ENCODE assay signal across 19 cellular contexts in the genomic region with DNA sequence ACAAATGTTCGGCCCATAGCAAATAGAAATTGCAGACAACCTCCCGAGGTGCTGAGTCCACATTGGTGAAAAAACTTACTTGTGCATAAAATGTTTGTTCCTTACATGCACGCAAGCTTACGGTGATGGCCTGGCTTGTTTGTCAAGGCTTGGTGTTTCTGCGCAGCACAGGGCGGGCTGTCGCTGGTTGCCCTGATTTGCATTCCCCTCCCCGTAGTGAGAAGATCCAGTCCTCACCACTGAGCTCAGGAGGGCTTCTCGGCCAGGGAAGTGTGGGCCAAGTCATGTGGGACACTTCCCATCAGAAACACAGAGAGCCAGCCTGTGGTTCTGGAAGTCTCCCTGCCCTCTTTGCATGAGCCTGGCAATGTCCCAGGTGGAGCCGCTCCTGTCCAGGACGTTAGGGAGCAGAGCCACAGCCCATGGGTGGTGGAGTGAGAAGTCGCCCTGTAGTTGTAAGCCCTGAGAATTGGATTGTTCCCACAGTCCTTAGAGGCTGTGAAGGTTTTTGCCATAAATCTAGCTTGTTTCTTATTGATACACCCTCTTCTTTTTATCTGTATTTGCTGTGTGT.
"Had no signal": no experiment of that assay in that cellular context is flagged by ENCODE, and none has a peak within 500 bp of the region (broad histone marks: within the 10 kb centered on the region; RNA-seq: fewer than 3 reads in every experiment).

No MANE protein-coding gene starts in this region.

- H3K27ac ChIP-seq: colonic mucosa, left ventricle myocardium inferior, lower lobe of right lung, neural progenitor cell, parathyroid adenoma, prostate gland, skin epidermis, thoracic aorta, upper lobe of left lung, vagina had no signal

- H2AFZ ChIP-seq: neural progenitor cell, parathyroid adenoma had no signal

- H3K9me3 ChIP-seq: colonic mucosa, prostate gland, upper lobe of left lung, vagina had no signal

- H3K27me3 ChIP-seq: colonic mucosa, neural progenitor cell, upper lobe of left lung, vagina had no signal

- DNase-seq: colonic mucosa; effector CD4-positive, alpha-beta T cell; foreskin melanocyte; hippocampal formation; left ventricle myocardium inferior; lower lobe of right lung; midbrain; nucleus accumbens; stimulated activated CD4-positive, alpha-beta T cell treated with anti-CD3 and anti-CD28 coated beads, Interleukin-12 subunit alpha, Interleukin-12 subunit beta, amount 100 ng/mL, for 4 hours; stimulated activated naive CD4-positive, alpha-beta T cell; stomach; substantia nigra; upper lobe of left lung had no signal

- H3K36me3 ChIP-seq: colonic mucosa, left ventricle myocardium inferior, lower lobe of right lung, neural progenitor cell, prostate gland, stomach, thoracic aorta, upper lobe of left lung, vagina had no signal

- H3K4me2 ChIP-seq: neural progenitor cell had no signal

- H3K4me3 ChIP-seq: colonic mucosa, left ventricle myocardium inferior, lower lobe of right lung, neural progenitor cell, prostate gland, skin epidermis, stomach, thoracic aorta, upper lobe of left lung, vagina had no signal

- H3K4me1 ChIP-seq: colonic mucosa, left ventricle myocardium inferior, lower lobe of right lung, neural progenitor cell, parathyroid adenoma, prostate gland, upper lobe of left lung had no signal

- H3K9ac ChIP-seq: neural progenitor cell, parathyroid adenoma had no signal
